ENCODE assay signal across 1 cellular context in genomic region chrX:139905041-139905440, GRCh38.
TF ChIP-seq lines count a peak whose summit lies in the region.

No MANE protein-coding gene starts in this region.

TF ChIP-seq in WTC11, 78 proteins besides CTCF, POLR2A, EP300 and RAD21 (continued from another document):
- no peak for TF ChIP-seq AFF4 (CRISPR knock-in tag; IDR thresholded peaks at IDR 0.05; ENCODE audit: borderline replicate concordance)
